Comparison of ENCODE assay signal across 9 cellular contexts in genomic region chr15:79240036-79240435, GRCh38. TPM values are rescaled to one million over a fixed set of nuclear protein-coding genes. Genes with fewer than 3 reads are reported as not detected.
"Had no signal": no experiment of that assay in that cellular context is flagged by ENCODE, and none has a peak within 500 bp of the region (broad histone marks: within the 10 kb centered on the region; RNA-seq: fewer than 3 reads in every experiment).

No MANE protein-coding gene starts in this region.

- DNase-seq: GM23248, GOT3, H7, H9, HCEC 1CT, HFFc6 had no signal

- ATAC-seq: HCT116 had no signal

- H3K36me3 ChIP-seq: HAP-1 had no signal

- H3K4me1 ChIP-seq: HAP-1 had no signal

- H3K27ac ChIP-seq: GM23248 had no signal

- H3K4me3 ChIP-seq: GM23248, HAP-1 had no signal

- H3K4me3 Mint-ChIP-seq: H9, HFFc6 had no signal

- H3K9me3 ChIP-seq: HAP-1 had no signal

- H3K27ac Mint-ChIP-seq: H9, HFFc6 had no signal

- H3K9me3 Mint-ChIP-seq: H9 had no signal

- H2AFZ ChIP-seq: GM23248 had no signal

RNA-seq across cellular contexts. Expression of gene ANKRD34C, which starts 42.5 kb away (rescaled TPM):
- total RNA-seq: GM23248, H1, H7, H9, HFFc6 had no signal
- polyA plus RNA-seq: GM23248 had no signal
